In genomic region chr1:51989582-51990477, GRCh38 we compare ENCODE assay signal across 8 cellular contexts. TPM values are rescaled to one million over a fixed set of nuclear protein-coding genes. Genes with fewer than 3 reads are reported as not detected.
DNase-seq lines count a peak whose midpoint lies in the region; ATAC-seq and TF ChIP-seq lines count a peak whose summit lies in the region.

No MANE protein-coding gene starts in this region.

- no peaks in the 10 kb centered on the region for H4K20me1 ChIP-seq in hepatocyte (ENCODE audit: insufficient read depth, poor library complexity, severe bottlenecking)

- H3K27ac ChIP-seq in VCaP = peak overlapping the region; percentile 78
- peak overlapping the region; percentile 59 for H3K27ac ChIP-seq in hepatocyte

- H3K36me3 Mint-ChIP-seq in stimulated activated effector memory CD8-positive, alpha-beta T cell treated with anti-CD3 and anti-CD28 coated beads, Interleukin-12 subunit alpha, Interleukin-12 subunit beta, amount 100 ng/mL, for 72 hours = no peaks in the 10 kb centered on the region

- 8% methylated on average over 14 of the region's 47 CpGs for WGBS in hepatocyte (ENCODE audit: low lambda C conversion rate, missing lambda C conversion rate)

- no peak for TF ChIP-seq CTCF in VCaP (conservative IDR thresholded peaks at IDR 0.05)
- no peak for TF ChIP-seq CTCF in hepatocyte (IDR thresholded peaks at IDR 0.05; ENCODE audit: poor library complexity)

- no peaks in the 10 kb centered on the region for H3K9me3 ChIP-seq in hepatocyte (ENCODE audit: low read depth)

- peaks cover 11% of the 10 kb centered on the region for H3K4me1 Mint-ChIP-seq in stimulated activated effector memory CD8-positive, alpha-beta T cell treated with anti-CD3 and anti-CD28 coated beads, Interleukin-12 subunit alpha, Interleukin-12 subunit beta, amount 100 ng/mL, for 72 hours

- no peak for ATAC-seq in stimulated activated effector memory CD8-positive, alpha-beta T cell treated with anti-CD3 and anti-CD28 coated beads, Interleukin-12 subunit alpha, Interleukin-12 subunit beta, amount 100 ng/mL, for 72 hours

- H3K4me3 ChIP-seq in hepatocyte = peak overlapping the region; percentile 83

- H3K4me1 ChIP-seq in hepatocyte (ENCODE audit: insufficient read depth) = peaks cover 2% of the 10 kb centered on the region

- H3K27me3 ChIP-seq in hepatocyte = peaks cover 5% of the 10 kb centered on the region

- no peaks in the 10 kb centered on the region for H3K36me3 ChIP-seq in hepatocyte (replicated peaks; ENCODE audit: insufficient read depth, low read depth)

- peak overlapping the region; percentile 24 for H3K27ac Mint-ChIP-seq in stimulated activated effector memory CD8-positive, alpha-beta T cell treated with anti-CD3 and anti-CD28 coated beads, Interleukin-12 subunit alpha, Interleukin-12 subunit beta, amount 100 ng/mL, for 72 hours

- peak overlapping the region; percentile 88 for H3K4me2 ChIP-seq in hepatocyte

- H3K9me3 Mint-ChIP-seq in stimulated activated effector memory CD8-positive, alpha-beta T cell treated with anti-CD3 and anti-CD28 coated beads, Interleukin-12 subunit alpha, Interleukin-12 subunit beta, amount 100 ng/mL, for 72 hours = no peaks in the 10 kb centered on the region

- no peaks in the 10 kb centered on the region for H3K9me2 ChIP-seq in hepatocyte (replicated peaks; ENCODE audit: insufficient read depth)

- peak overlapping the region; percentile 62 for H3K4me3 Mint-ChIP-seq in stimulated activated effector memory CD8-positive, alpha-beta T cell treated with anti-CD3 and anti-CD28 coated beads, Interleukin-12 subunit alpha, Interleukin-12 subunit beta, amount 100 ng/mL, for 72 hours

- DNase-seq in NCI-H2107 treated with DMSO at 0.1 percent for 48 hours (lab: John Stamatoyannopoulos, UW; ENCODE audit: unreplicated experiment) (peak; percentile 22), NCI-H2107 (lab: John Stamatoyannopoulos, UW) (no peak), hepatocyte (ENCODE audit: low spot score) (no peak), RKO (ENCODE audit: low spot score) (no peak), NOMO-1 (lab: John Stamatoyannopoulos, UW; ENCODE audit: unreplicated experiment in 2 of 2) (no peak), MV-4-11 (lab: John Stamatoyannopoulos, UW) (no peak)
- DNase-seq in stimulated activated effector memory CD8-positive, alpha-beta T cell treated with anti-CD3 and anti-CD28 coated beads, Interleukin-12 subunit alpha, Interleukin-12 subunit beta, amount 100 ng/mL, for 72 hours (ENCODE audit: low spot score in 2 of 2) = no peak

- H2AFZ ChIP-seq in hepatocyte = peak overlapping the region; percentile 90

- H3K79me2 ChIP-seq in hepatocyte = no peaks in the 10 kb centered on the region

RNA-seq across cellular contexts. Expression of gene RAB3B, which starts 0.7 kb away (rescaled TPM):
- 23.1 and 24.7 TPM in 2 replicates for total RNA-seq in hepatocyte
- polyA plus RNA-seq in hepatocyte = 7.5 and 9.7 TPM in 2 replicates

RNA-seq across cellular contexts. Expression of gene KTI12, which starts 43.8 kb away (rescaled TPM):
- total RNA-seq in hepatocyte = 9.6 and 14.8 TPM in 2 replicates
- polyA plus RNA-seq in hepatocyte = 10.4 and 11.4 TPM in 2 replicates
